Comparison of ENCODE assay signal across 8 cellular contexts in the genomic region with DNA sequence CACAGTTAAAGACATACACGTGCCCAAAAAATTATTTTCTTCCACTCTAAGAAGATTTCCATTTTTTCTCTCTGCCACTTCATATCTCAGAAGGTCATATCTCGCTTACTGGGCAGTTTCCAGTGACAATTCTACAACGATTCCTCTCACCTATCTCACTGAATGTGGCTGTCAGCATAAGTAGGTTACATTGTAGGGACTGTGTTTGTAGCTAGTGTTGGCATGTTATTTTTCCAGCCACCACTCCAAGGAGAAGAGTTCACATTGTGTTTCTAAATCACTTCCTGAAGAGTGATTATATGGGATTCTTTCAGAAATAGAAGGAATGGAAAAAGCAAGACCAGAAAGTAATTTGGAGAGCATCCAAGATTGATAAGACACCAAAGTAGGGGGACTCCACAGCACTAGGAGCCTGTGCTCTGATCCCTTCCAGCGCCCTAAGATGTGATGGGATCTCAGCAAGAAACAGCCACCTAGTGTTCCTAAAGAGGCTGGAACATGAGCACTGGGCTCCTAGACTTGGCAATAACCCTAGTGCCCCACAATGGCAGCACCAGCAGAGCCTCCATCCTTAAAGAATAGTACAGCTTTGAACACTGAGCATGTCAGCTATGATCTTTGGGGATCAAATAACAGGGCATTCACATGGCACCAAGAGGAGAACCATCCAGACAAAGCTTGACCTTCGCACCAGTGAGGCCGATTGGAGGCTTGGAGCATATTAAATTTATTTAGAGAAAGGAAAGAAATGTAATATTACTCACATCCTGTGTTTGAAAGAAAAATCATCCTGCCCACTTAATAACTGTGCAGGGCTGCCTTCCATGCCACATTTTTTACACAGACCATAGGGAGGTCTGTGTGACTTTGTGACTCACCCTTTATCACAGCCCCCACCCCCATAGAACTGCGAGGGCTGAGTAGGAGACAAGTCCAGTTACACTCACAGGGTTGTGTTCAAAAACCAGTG. TPM values are rescaled to one million over a fixed set of nuclear protein-coding genes. Genes with fewer than 3 reads are reported as not detected.
A peak's percentile ranks its signal among the peaks of the same experiment; 100 is the strongest.
DNase-seq lines count a peak whose midpoint lies in the region; ATAC-seq, FAIRE-seq and TF ChIP-seq lines count a peak whose summit lies in the region.

No MANE protein-coding gene starts in this region.

- FAIRE-seq in D721Med (lab: Jason Lieb, UNC) = no peak

- peaks cover 0 to 9% (median 0%) of the 10 kb centered on the region in 4 donors for H3K4me1 ChIP-seq in right lobe of liver

- no peak overlapping the region for H3K4me3 ChIP-seq in right lobe of liver

- DNase-seq in GM03348 (ENCODE audit: low spot score) (peak; percentile 70), right lobe of liver (peak in 1 of 3 donors; percentile 21), D721Med (ENCODE audit: insufficient read length, low spot score) (no peak), middle frontal gyrus (ENCODE audit: extremely low spot score, low spot score) (no peak), cerebellar cortex (ENCODE audit: low spot score) (no peak)
- DNase-seq in activated T-cell treated with anti-CD3 and anti-CD28 coated beads, Interleukin-2, amount 50 U/mL, for 48 hours = peak; percentile 41 to 42

- peak; percentile 14 for ATAC-seq in HG02623 (IDR thresholded peaks at IDR 0.05; ENCODE audit: unreplicated experiment)
- ATAC-seq in right lobe of liver = peak; percentile 35 to 78 (median 65)
- no peak for ATAC-seq in GM21786 (IDR thresholded peaks at IDR 0.05; ENCODE audit: unreplicated experiment)

- no peaks in the 10 kb centered on the region for H3K27me3 ChIP-seq in right lobe of liver

- no peaks in the 10 kb centered on the region for H3K36me3 ChIP-seq in right lobe of liver

- no peak overlapping the region for H3K27ac ChIP-seq in right lobe of liver

- no peaks in the 10 kb centered on the region for H3K9me3 ChIP-seq in right lobe of liver

- no peak for TF ChIP-seq POLR2A in right lobe of liver (IDR thresholded peaks at IDR 0.05)

- intact Hi-C loops in right lobe of liver (cut with DNase I) = no loop called here

- 71% methylated on average over 7 of the region's 7 CpGs for WGBS in right lobe of liver (ENCODE audit: insufficient coverage, low coverage, low lambda C conversion rate, missing lambda C conversion rate)

- no peak for TF ChIP-seq CTCF in right lobe of liver (IDR thresholded peaks at IDR 0.05)
- TF ChIP-seq CTCF in D721Med (IDR thresholded peaks at IDR 0.05; ENCODE audit: insufficient read depth, missing control alignments) = no peak

RNA-seq across cellular contexts. Expression of gene CAV1, which starts 51.8 kb away (rescaled TPM):
- total RNA-seq in right lobe of liver = 10 to 100 TPM in 2 of 6 experiments, 1 to 10 TPM in 4; 3.8 to 19.8 (median 9.0) TPM

Comparison
In these comparisons a context has a peak if more than half of its experiments do, and no peak if none do; other contexts are left out.
1. DNase-seq: peak in GM03348 (single experiment) and activated T-cell treated with anti-CD3 and anti-CD28 coated beads, Interleukin-2, amount 50 U/mL, for 48 hours (2 of 2); none in D721Med (single experiment), middle frontal gyrus (single experiment) and cerebellar cortex (single experiment).